ENCODE assay signal across 1 cellular context in genomic region chr14:100832311-100832960, GRCh38.
TF ChIP-seq lines count a peak whose summit lies in the region.

No MANE protein-coding gene starts in this region.

TF ChIP-seq in H1, 55 proteins besides CTCF, POLR2A, EP300 and RAD21:
- no peak for TF ChIP-seq USF2 (IDR thresholded peaks at IDR 0.05; ENCODE audit: low read length)
